In the genomic region with DNA sequence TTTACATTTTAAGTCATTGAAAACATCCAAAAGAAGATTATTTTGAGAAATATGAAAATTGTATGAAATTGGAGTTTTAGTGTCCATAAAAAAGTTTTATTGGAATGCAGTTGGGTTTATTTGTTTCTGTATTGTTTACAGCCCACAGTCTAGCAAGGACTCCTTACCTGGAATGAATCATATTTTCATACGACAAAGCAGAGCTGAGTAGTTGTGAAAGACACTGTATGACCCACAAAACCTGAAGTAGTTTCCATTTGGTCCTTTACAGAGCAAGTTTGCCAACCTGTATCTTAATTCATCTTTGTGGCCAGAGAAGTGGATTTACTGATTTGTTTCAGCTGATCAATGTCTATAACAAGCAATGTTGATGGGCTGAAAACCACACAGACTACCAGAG, we compare ENCODE assay signal across 21 cellular contexts. TPM values are rescaled to one million over a fixed set of nuclear protein-coding genes. Genes with fewer than 3 reads are reported as not detected.
DNase-seq lines count a peak whose midpoint lies in the region; ATAC-seq and TF ChIP-seq lines count a peak whose summit lies in the region.
"Had no signal": no experiment of that assay in that cellular context is flagged by ENCODE, and none has a peak within 500 bp of the region (broad histone marks: within the 10 kb centered on the region; RNA-seq: fewer than 3 reads in every experiment).

No MANE protein-coding gene starts in this region.

- TF ChIP-seq CTCF in GM12865 (IDR thresholded peaks at IDR 0.05; ENCODE audit: insufficient read depth, low read depth, low read length, missing control alignments) (no peak), LNCaP clone FGC (IDR thresholded peaks at IDR 0.05; ENCODE audit: control insufficient read depth, extremely low read depth, insufficient read depth) (no peak), natural killer cell (IDR thresholded peaks at IDR 0.05) (no peak)

- H3K9me3 ChIP-seq in effector memory CD4-positive, alpha-beta T cell (ENCODE audit: control insufficient read depth, low read length): no peaks in the 10 kb centered on the region
- H3K9me3 ChIP-seq: A549 had no signal

- no peak overlapping the region for H3K27ac ChIP-seq in effector memory CD4-positive, alpha-beta T cell (ENCODE audit: insufficient read depth, low read length, poor library complexity, severe bottlenecking)
- H3K27ac ChIP-seq: A549; BLaER1 treated with 17β-estradiol and CSF1 and Interleukin-3, amounts not matched to agents 10 nM and 100 nM; KMS-11 had no signal

- peaks cover 17% of the 10 kb centered on the region for H3K36me3 Mint-ChIP-seq in activated CD8-positive, alpha-beta memory T cell treated with anti-CD3 and anti-CD28 coated beads, Interleukin-2, amount 10 ng/mL, durations not matched to agents 7 days and 5 days
- peaks cover 15% of the 10 kb centered on the region for H3K36me3 Mint-ChIP-seq in natural killer cell

- H3K9me3 Mint-ChIP-seq in activated CD8-positive, alpha-beta memory T cell treated with anti-CD3 and anti-CD28 coated beads, Interleukin-2, amount 10 ng/mL, durations not matched to agents 7 days and 5 days (ENCODE audit: low read depth): peaks cover 3% of the 10 kb centered on the region
- peaks cover 0 to 2% of the 10 kb centered on the region in 2 donors for H3K9me3 Mint-ChIP-seq in natural killer cell

- no peaks in the 10 kb centered on the region for H3K4me1 ChIP-seq in effector memory CD4-positive, alpha-beta T cell (ENCODE audit: control insufficient read depth, insufficient read depth, low read length, poor library complexity, severe bottlenecking)
- H3K4me1 ChIP-seq: A549 had no signal

- H3K27ac Mint-ChIP-seq in activated CD8-positive, alpha-beta memory T cell treated with anti-CD3 and anti-CD28 coated beads, Interleukin-2, amount 10 ng/mL, durations not matched to agents 7 days and 5 days: peak overlapping the region; percentile 79
- peak overlapping the region; percentile 95 to 96 for H3K27ac Mint-ChIP-seq in natural killer cell
- H3K27ac Mint-ChIP-seq: HFFc6 had no signal

- CTCF ChIA-PET in activated CD8-positive, alpha-beta memory T cell treated with anti-CD3 and anti-CD28 coated beads, Interleukin-2, amount 10 ng/mL, durations not matched to agents 7 days and 5 days (lab: Charles Lee): interaction anchor here (0.9 to 9.3 kb wide), 10 partner anchors 7 to 106 kb away, joined by 3 to 103 read pairs (median 16); partner anchors contain the start of genes CCL16 and CCL3

- peaks cover 3% of the 10 kb centered on the region for H3K27me3 ChIP-seq in effector memory CD4-positive, alpha-beta T cell (replicated peaks; ENCODE audit: control insufficient read depth, insufficient read depth, low read length, poor library complexity, severe bottlenecking)
- H3K27me3 ChIP-seq: BLaER1 treated with 17β-estradiol and CSF1 and Interleukin-3, amounts not matched to agents 10 nM and 100 nM had no signal

- peaks cover 7% of the 10 kb centered on the region for H3K27me3 Mint-ChIP-seq in activated CD8-positive, alpha-beta memory T cell treated with anti-CD3 and anti-CD28 coated beads, Interleukin-2, amount 10 ng/mL, durations not matched to agents 7 days and 5 days
- H3K27me3 Mint-ChIP-seq in natural killer cell (ENCODE audit: low read depth in 2 of 2): no peaks in the 10 kb centered on the region

- H3K4me3 ChIP-seq in GM12865 (ENCODE audit: low read depth, low read length): no peak overlapping the region
- no peak overlapping the region for H3K4me3 ChIP-seq in LNCaP clone FGC (ENCODE audit: low read depth, low read length)
- no peak overlapping the region for H3K4me3 ChIP-seq in effector memory CD4-positive, alpha-beta T cell (ENCODE audit: insufficient read depth, low read depth, low read length, poor library complexity, severe bottlenecking)
- H3K4me3 ChIP-seq: A549; BLaER1 treated with 17β-estradiol and CSF1 and Interleukin-3, amounts not matched to agents 10 nM and 100 nM had no signal

- ATAC-seq in activated CD8-positive, alpha-beta memory T cell treated with anti-CD3 and anti-CD28 coated beads, Interleukin-2, amount 10 ng/mL, durations not matched to agents 7 days and 5 days: peak; percentile 76
- peak; percentile 49 to 58 (median 56) for ATAC-seq in natural killer cell
- ATAC-seq: A549, Panc1, Right ventricle myocardium inferior had no signal

- H3K4me3 Mint-ChIP-seq in activated CD8-positive, alpha-beta memory T cell treated with anti-CD3 and anti-CD28 coated beads, Interleukin-2, amount 10 ng/mL, durations not matched to agents 7 days and 5 days: peak overlapping the region; percentile 31
- H3K4me3 Mint-ChIP-seq in natural killer cell: peak overlapping the region; percentile 74
- H3K4me3 Mint-ChIP-seq: HFFc6 had no signal

- H3K4me1 Mint-ChIP-seq in activated CD8-positive, alpha-beta memory T cell treated with anti-CD3 and anti-CD28 coated beads, Interleukin-2, amount 10 ng/mL, durations not matched to agents 7 days and 5 days: peaks cover 67% of the 10 kb centered on the region
- peaks cover 85% of the 10 kb centered on the region in 2 donors for H3K4me1 Mint-ChIP-seq in natural killer cell

- no peaks in the 10 kb centered on the region for H3K36me3 ChIP-seq in effector memory CD4-positive, alpha-beta T cell (ENCODE audit: control insufficient read depth, insufficient read depth, low read length)
- H3K36me3 ChIP-seq: BLaER1 treated with 17β-estradiol and CSF1 and Interleukin-3, amounts not matched to agents 10 nM and 100 nM had no signal

- no peak for DNase-seq in activated CD8-positive, alpha-beta memory T cell treated with anti-CD3 and anti-CD28 coated beads, Interleukin-2, amount 10 ng/mL, durations not matched to agents 7 days and 5 days
- DNase-seq in activated CD8-positive, alpha-beta memory T cell treated with anti-CD3 and anti-CD28 coated beads for 24 hours: no peak
- DNase-seq in GM12865 (ENCODE audit: low read depth) (peak; percentile 70), LNCaP clone FGC (ENCODE audit: low read depth) (peak; percentile 18), natural killer cell (no peak), NCI-H2029 (lab: John Stamatoyannopoulos, UW) (no peak), NOMO-1 treated with dmso at 0.1 percent for 144 hours (lab: John Stamatoyannopoulos, UW; ENCODE audit: unreplicated experiment) (no peak)
- DNase-seq in effector memory CD4-positive, alpha-beta T cell: no peak
- DNase-seq: DMS79 treated with DMSO at 0.1 percent for 48 hours, HFFc6, NCI-H1048, NCI-H146, NCI-H2081 treated with DMSO at 0.1 percent for 48 hours, NCI-H524 had no signal

- intact Hi-C loops in natural killer cell (cut with micrococcal nuclease): loop anchor here (5.0 kb wide), 1 partner anchor 73 kb away; no protein-coding TSS in a partner anchor

RNA-seq across cellular contexts. Expression of gene CCL18, which starts 10.3 kb away (rescaled TPM):
- total RNA-seq in activated CD8-positive, alpha-beta memory T cell treated with anti-CD3 and anti-CD28 coated beads, Interleukin-2, amount 10 ng/mL, durations not matched to agents 7 days and 5 days: not detected
- under 1 TPM in 2 of 3 donors, not detected in 1; 0.54 to 0.55 TPM for total RNA-seq in natural killer cell
- total RNA-seq: G401, HFFc6, MCF 10A had no signal

RNA-seq across cellular contexts. Expression of gene CCL3, which starts 15.6 kb away (rescaled TPM):
- total RNA-seq in activated CD8-positive, alpha-beta memory T cell treated with anti-CD3 and anti-CD28 coated beads, Interleukin-2, amount 10 ng/mL, durations not matched to agents 7 days and 5 days: 100 to 1,000 TPM in 1 of 2 experiments, 10 to 100 TPM in 1; 77.2 to 634 TPM
- 100 to 1,000 TPM; 381 to 547 (median 450) TPM for total RNA-seq in natural killer cell
- total RNA-seq: G401, HFFc6, MCF 10A, Right ventricle myocardium inferior had no signal

RNA-seq across cellular contexts. Expression of gene CCL4, which starts 29.3 kb away (rescaled TPM):
- total RNA-seq in activated CD8-positive, alpha-beta memory T cell treated with anti-CD3 and anti-CD28 coated beads, Interleukin-2, amount 10 ng/mL, durations not matched to agents 7 days and 5 days: 100 to 1,000 TPM in 1 of 2 experiments, 10 to 100 TPM in 1; 66.7 to 367 TPM
- total RNA-seq in natural killer cell: 100 to 1,000 TPM; 360 to 532 (median 476) TPM
- total RNA-seq: G401, HFFc6, MCF 10A had no signal

RNA-seq across cellular contexts. Expression of gene CCL23, which starts 56.6 kb away (rescaled TPM):
- under 1 TPM in 1 of 2 experiments, not detected in 1; 0.82 TPM for total RNA-seq in activated CD8-positive, alpha-beta memory T cell treated with anti-CD3 and anti-CD28 coated beads, Interleukin-2, amount 10 ng/mL, durations not matched to agents 7 days and 5 days
- total RNA-seq in natural killer cell: under 1 TPM in 2 of 3 donors, not detected in 1; 0.68 to 0.80 TPM
- total RNA-seq: G401, HFFc6, MCF 10A, Right ventricle myocardium inferior had no signal

Comparison
In these comparisons a context has a peak if more than half of its experiments do, and no peak if none do; other contexts are left out.
1. DNase-seq: peak in GM12865 (single experiment) and LNCaP clone FGC (single experiment); none in activated CD8-positive, alpha-beta memory T cell treated with anti-CD3 and anti-CD28 coated beads, Interleukin-2, amount 10 ng/mL, durations not matched to agents 7 days and 5 days (single experiment), activated CD8-positive, alpha-beta memory T cell treated with anti-CD3 and anti-CD28 coated beads for 24 hours (single experiment), natural killer cell (single experiment), NCI-H2029 (single experiment), NOMO-1 treated with dmso at 0.1 percent for 144 hours (single experiment) and effector memory CD4-positive, alpha-beta T cell (0 of 3).